ENCODE assay signal across 17 cellular contexts in genomic region chr2:113257511-113258264, GRCh38. TPM values are rescaled to one million over a fixed set of nuclear protein-coding genes. Genes with fewer than 3 reads are reported as not detected.
DNase-seq lines count a peak whose midpoint lies in the region; ATAC-seq and TF ChIP-seq lines count a peak whose summit lies in the region.
"Had no signal": no experiment of that assay in that cellular context is flagged by ENCODE, and none has a peak within 500 bp of the region (broad histone marks: within the 10 kb centered on the region; RNA-seq: fewer than 3 reads in every experiment).

No MANE protein-coding gene starts in this region.

- H3K36me3 Mint-ChIP-seq in naive thymus-derived CD4-positive, alpha-beta T cell, result peaks cover 0 to 28% (median 0%) of the 10 kb centered on the region in 5 donors
- H3K36me3 Mint-ChIP-seq in activated T-helper 1 cell treated with anti-CD3 and anti-CD28 coated beads, Interleukin-12 subunit alpha, Interleukin-12 subunit beta, Interleukin-2, Interleukin-4 antibody, amounts not matched to agents 30 ng/mL and 10 ng/mL and 1 ng/mL, durations not matched to agents 14 hours and 24 hours and 36 hours (ENCODE audit: low read depth), result peaks cover 12% of the 10 kb centered on the region

- H3K27me3 ChIP-seq in WERI-Rb-1 (ENCODE audit: insufficient read depth, low read depth, severe bottlenecking), result no peaks in the 10 kb centered on the region
- no peaks in the 10 kb centered on the region for H3K27me3 ChIP-seq in naive thymus-derived CD4-positive, alpha-beta T cell (ENCODE audit: control insufficient read depth in 2 of 2, insufficient read depth in 2 of 2, low read length in 2 of 2)
- H3K27me3 ChIP-seq: body of pancreas had no signal

- H3K4me1 ChIP-seq in naive thymus-derived CD4-positive, alpha-beta T cell (ENCODE audit: control insufficient read depth in 2 of 2, insufficient read depth in 2 of 2, low read length in 2 of 2), result peaks cover 15 to 45% of the 10 kb centered on the region in 2 donors
- H3K4me1 ChIP-seq: body of pancreas had no signal

- H3K9me3 Mint-ChIP-seq in naive thymus-derived CD4-positive, alpha-beta T cell, result peaks cover 0 to 10% (median 0%) of the 10 kb centered on the region in 11 donors
- H3K9me3 Mint-ChIP-seq in activated T-helper 1 cell treated with anti-CD3 and anti-CD28 coated beads, Interleukin-12 subunit alpha, Interleukin-12 subunit beta, Interleukin-2, Interleukin-4 antibody, amounts not matched to agents 30 ng/mL and 10 ng/mL and 1 ng/mL, durations not matched to agents 14 hours and 24 hours and 36 hours, result no peaks in the 10 kb centered on the region

- no peaks in the 10 kb centered on the region for H3K36me3 ChIP-seq in WERI-Rb-1
- no peaks in the 10 kb centered on the region for H3K36me3 ChIP-seq in naive thymus-derived CD4-positive, alpha-beta T cell (ENCODE audit: control insufficient read depth in 2 of 3, insufficient read depth in 3 of 3, low read length in 3 of 3)

- peaks cover 0 to 23% (median 0%) of the 10 kb centered on the region in 5 donors for H3K27me3 Mint-ChIP-seq in naive thymus-derived CD4-positive, alpha-beta T cell
- peaks cover 12% of the 10 kb centered on the region for H3K27me3 Mint-ChIP-seq in activated T-helper 1 cell treated with anti-CD3 and anti-CD28 coated beads, Interleukin-12 subunit alpha, Interleukin-12 subunit beta, Interleukin-2, Interleukin-4 antibody, amounts not matched to agents 30 ng/mL and 10 ng/mL and 1 ng/mL, durations not matched to agents 14 hours and 24 hours and 36 hours (ENCODE audit: insufficient read depth)

- TF ChIP-seq CTCF in WERI-Rb-1 (IDR thresholded peaks at IDR 0.05; ENCODE audit: low read depth, low read length), result no peak

- CTCF ChIA-PET in naive thymus-derived CD4-positive, alpha-beta T cell (lab: Charles Lee), result interaction anchor here (1.4 to 2.2 kb wide), 4 partner anchors 16 to 121 kb away, joined by 3 to 6 read pairs (median 6); no protein-coding TSS in a partner anchor

- H3K4me3 ChIP-seq in WERI-Rb-1 (ENCODE audit: low read depth, low read length), result no peak overlapping the region; the same call in 1 of the 2 replicates
- H3K4me3 ChIP-seq in naive thymus-derived CD4-positive, alpha-beta T cell (ENCODE audit: low read length), result no peak overlapping the region
- H3K4me3 ChIP-seq: body of pancreas had no signal

- peak; percentile 44 for ATAC-seq in naive thymus-derived CD4-positive, alpha-beta T cell
- ATAC-seq in GM19023 (IDR thresholded peaks at IDR 0.05; ENCODE audit: unreplicated experiment), result no peak
- ATAC-seq: body of pancreas, left lobe of liver had no signal

- peak overlapping the region in 6 of 9 donors; percentile 11 to 92 (median 34) for H3K27ac Mint-ChIP-seq in naive thymus-derived CD4-positive, alpha-beta T cell
- no peak overlapping the region for H3K27ac Mint-ChIP-seq in activated T-helper 1 cell treated with anti-CD3 and anti-CD28 coated beads, Interleukin-12 subunit alpha, Interleukin-12 subunit beta, Interleukin-2, Interleukin-4 antibody, amounts not matched to agents 30 ng/mL and 10 ng/mL and 1 ng/mL, durations not matched to agents 14 hours and 24 hours and 36 hours

- peak overlapping the region in 6 of 10 donors; percentile 0 to 56 (median 23) for H3K4me3 Mint-ChIP-seq in naive thymus-derived CD4-positive, alpha-beta T cell
- no peak overlapping the region for H3K4me3 Mint-ChIP-seq in activated T-helper 1 cell treated with anti-CD3 and anti-CD28 coated beads, Interleukin-12 subunit alpha, Interleukin-12 subunit beta, Interleukin-2, Interleukin-4 antibody, amounts not matched to agents 30 ng/mL and 10 ng/mL and 1 ng/mL, durations not matched to agents 14 hours and 24 hours and 36 hours

- POLR2A ChIA-PET in naive thymus-derived CD4-positive, alpha-beta T cell (lab: Charles Lee), result interaction anchor here (0.7 to 1.8 kb wide), 3 partner anchors 10 to 17 kb away, joined by 3 to 8 read pairs (median 4); no protein-coding TSS in a partner anchor

- peaks cover 42 to 79% (median 70%) of the 10 kb centered on the region in 7 donors for H3K4me1 Mint-ChIP-seq in naive thymus-derived CD4-positive, alpha-beta T cell
- H3K4me1 Mint-ChIP-seq in activated T-helper 1 cell treated with anti-CD3 and anti-CD28 coated beads, Interleukin-12 subunit alpha, Interleukin-12 subunit beta, Interleukin-2, Interleukin-4 antibody, amounts not matched to agents 30 ng/mL and 10 ng/mL and 1 ng/mL, durations not matched to agents 14 hours and 24 hours and 36 hours (ENCODE audit: low read depth), result peaks cover 45% of the 10 kb centered on the region

- peak; percentile 50 for DNase-seq in Ammon's horn (ENCODE audit: low spot score)
- peak; percentile 43 for DNase-seq in HT1080 (ENCODE audit: low read depth)
- DNase-seq in WERI-Rb-1, result no peak
- DNase-seq in naive thymus-derived CD4-positive, alpha-beta T cell, result no peak
- no peak for DNase-seq in activated T-helper 1 cell treated with anti-CD3 and anti-CD28 coated beads, Interleukin-12 subunit alpha, Interleukin-12 subunit beta, Interleukin-2, Interleukin-4 antibody, amounts not matched to agents 30 ng/mL and 10 ng/mL and 1 ng/mL, durations not matched to agents 14 hours and 24 hours and 36 hours (ENCODE audit: low spot score)
- no peak for DNase-seq in NCI-H2029 treated with DMSO at 0.1 percent for 48 hours (lab: John Stamatoyannopoulos, UW)
- no peak for DNase-seq in COLO668 (lab: John Stamatoyannopoulos, UW; ENCODE audit: unreplicated experiment)
- DNase-seq: activated gamma-delta T cell treated with Interleukin-2 at 50 U/mL for 16 hours; body of pancreas; effector CD4-positive, alpha-beta T cell; MM.1S; NCI-H2171 treated with DMSO at 0.1 percent for 48 hours; retina had no signal

- intact Hi-C loops in naive thymus-derived CD4-positive, alpha-beta T cell (cut with micrococcal nuclease), result no loop called here
- intact Hi-C loops in activated T-helper 1 cell treated with anti-CD3 and anti-CD28 coated beads, Interleukin-12 subunit alpha, Interleukin-12 subunit beta, Interleukin-2, Interleukin-4 antibody, amounts not matched to agents 30 ng/mL and 10 ng/mL and 1 ng/mL, durations not matched to agents 14 hours and 24 hours and 36 hours (cut with micrococcal nuclease), result no loop called here

- no peaks in the 10 kb centered on the region for H3K9me3 ChIP-seq in WERI-Rb-1 (ENCODE audit: severe bottlenecking)
- no peaks in the 10 kb centered on the region for H3K9me3 ChIP-seq in naive thymus-derived CD4-positive, alpha-beta T cell (ENCODE audit: control insufficient read depth in 2 of 3, low read length in 3 of 3)
- H3K9me3 ChIP-seq: body of pancreas had no signal

- peak overlapping the region; percentile 55 for H3K27ac ChIP-seq in WERI-Rb-1
- H3K27ac ChIP-seq in naive thymus-derived CD4-positive, alpha-beta T cell (ENCODE audit: low read depth, low read length), result no peak overlapping the region
- H3K27ac ChIP-seq: body of pancreas, VCaP had no signal

RNA-seq across cellular contexts. Expression of gene PAX8, which starts 21.0 kb away (rescaled TPM):
- 5.9 and 11.3 TPM in 2 replicates for total RNA-seq in HT1080 (2014; rRNA removed; shearing (Covaris generic))
- 1.4 and 1.9 TPM in 2 replicates for polyA plus RNA-seq in HT1080 (2015; cell fraction: cytosol; rRNA removed)
- 3.0 and 5.7 TPM in 2 replicates for polyA plus RNA-seq in HT1080 (2015; cell fraction: nucleus; rRNA removed)
- 1 to 10 TPM in 3 of 5 experiments, under 1 TPM in 2; 0.37 to 1.5 (median 1.2) TPM for total RNA-seq in naive thymus-derived CD4-positive, alpha-beta T cell
- 1 to 10 TPM in 1 of 2 donors, under 1 TPM in 1; 0.09 to 1.4 TPM for polyA plus RNA-seq in naive thymus-derived CD4-positive, alpha-beta T cell
- total RNA-seq in activated T-helper 1 cell treated with anti-CD3 and anti-CD28 coated beads, Interleukin-12 subunit alpha, Interleukin-12 subunit beta, Interleukin-2, Interleukin-4 antibody, amounts not matched to agents 30 ng/mL and 10 ng/mL and 1 ng/mL, durations not matched to agents 14 hours and 24 hours and 36 hours, result 0.70 and 1.6 TPM in 2 replicates
- polyA plus RNA-seq: neural cell had no signal

Comparison
In these comparisons a context has a peak if more than half of its experiments do, and no peak if none do; other contexts are left out.
1. DNase-seq: peak in Ammon's horn (single experiment) and HT1080 (single experiment); none in WERI-Rb-1 (single experiment), naive thymus-derived CD4-positive, alpha-beta T cell (0 of 9), activated T-helper 1 cell treated with anti-CD3 and anti-CD28 coated beads, Interleukin-12 subunit alpha, Interleukin-12 subunit beta, Interleukin-2, Interleukin-4 antibody, amounts not matched to agents 30 ng/mL and 10 ng/mL and 1 ng/mL, durations not matched to agents 14 hours and 24 hours and 36 hours (single experiment), NCI-H2029 treated with DMSO at 0.1 percent for 48 hours (single experiment) and COLO668 (single experiment).